In genomic region chrX:56726609-56727008, GRCh38 we compare ENCODE assay signal across 8 cellular contexts. TPM values are rescaled to one million over a fixed set of nuclear protein-coding genes. Genes with fewer than 3 reads are reported as not detected.
DNase-seq lines count a peak whose midpoint lies in the region; ATAC-seq, FAIRE-seq and TF ChIP-seq lines count a peak whose summit lies in the region.

No MANE protein-coding gene starts in this region.

- no peak overlapping the region for H2BK5ac ChIP-seq in H1 (ENCODE audit: low read depth, low read length)

- peaks cover 11% of the 10 kb centered on the region for H3K4me1 Mint-ChIP-seq in neural crest cell

- no peak overlapping the region for H3K27ac ChIP-seq in H1 (ENCODE audit: low read depth, low read length)

- no peak overlapping the region for H3K14ac ChIP-seq in H1 (ENCODE audit: insufficient read length)

- no peak overlapping the region for H2AFZ ChIP-seq in H1 (ENCODE audit: low read length)

- H3K79me2 ChIP-seq in H1 (ENCODE audit: control insufficient read depth in 1 of 2, insufficient read depth in 2 of 2, low read length in 2 of 2), result peaks cover 0 to 19% of the 10 kb centered on the region in 2 experiments; a peak in 2 of 4 replicates

- CTCF ChIA-PET in GM10248 (lab: Yijun Ruan, JAX), result interaction anchor here (1.4 to 4.5 kb wide), 4 partner anchors 251 to 1667 kb away, joined by 3 to 39 read pairs (median 4); no protein-coding TSS in a partner anchor
- CTCF ChIA-PET in H1 (lab: Charles Lee; ENCODE audit: partially characterized antibody), result interaction anchor here (1.0 to 2.0 kb wide), 6 partner anchors 15 to 447 kb away, joined by 3 to 11 read pairs (median 3); no protein-coding TSS in a partner anchor

- no peak overlapping the region for H3K4me3 ChIP-seq in H1 (ENCODE audit: extremely low read depth in 1 of 4, insufficient read depth in 2 of 4, low read depth in 3 of 4, low read length in 4 of 4)

- no peak for TF ChIP-seq EP300 in H1 (IDR thresholded peaks at IDR 0.05; ENCODE audit: borderline replicate concordance in 1 of 2, low read depth in 2 of 2, low read length in 2 of 2)

- ATAC-seq in GM19324 (IDR thresholded peaks at IDR 0.05; ENCODE audit: low FRiP score, unreplicated experiment), result no peak
- no peak for ATAC-seq in GM19467 (IDR thresholded peaks at IDR 0.05; ENCODE audit: unreplicated experiment)

- H2BK15ac ChIP-seq in H1 (ENCODE audit: low read length), result no peak overlapping the region

- no peak overlapping the region for H4K91ac ChIP-seq in H1 (replicated peaks; ENCODE audit: insufficient read length, low read length)

- H3K79me1 ChIP-seq in H1 (ENCODE audit: low read depth, low read length), result no peaks in the 10 kb centered on the region

- no peak overlapping the region for H3K56ac ChIP-seq in H1 (replicated peaks; ENCODE audit: insufficient read length, low read depth, low read length)

- H2AK5ac ChIP-seq in H1 (ENCODE audit: low read depth, low read length), result no peak overlapping the region

- TF ChIP-seq RAD21 in H1 (IDR thresholded peaks at IDR 0.05 in 1 of 2, conservative IDR thresholded peaks at IDR 0.05 in 1 of 2; ENCODE audit: low read depth in 2 of 2, low read length in 2 of 2), result peak; percentile 68

- no peaks in the 10 kb centered on the region for H3K4me1 ChIP-seq in H1 (replicated peaks in 1 of 4; ENCODE audit: control insufficient read depth in 3 of 4, insufficient read depth in 4 of 4, low read length in 3 of 4)

- H3K27me3 Mint-ChIP-seq in neural crest cell (ENCODE audit: low read depth), result no peaks in the 10 kb centered on the region

- H3K9me3 Mint-ChIP-seq in neural crest cell, result peaks cover 7% of the 10 kb centered on the region

- no peak overlapping the region for H2BK12ac ChIP-seq in H1 (ENCODE audit: low read depth, low read length)

- H3K4me3 Mint-ChIP-seq in neural crest cell, result peak overlapping the region; percentile 61

- no peak overlapping the region for H3K18ac ChIP-seq in H1 (ENCODE audit: extremely low read depth, low read length)

- TF ChIP-seq CTCF in GM10248 (IDR thresholded peaks at IDR 0.05; ENCODE audit: control extremely low read depth, extremely low read depth, low read depth, missing control alignments), result peak; percentile 47
- peak in 2 of 3 experiments; percentile 39 to 42; a peak in 2 of 4 replicates for TF ChIP-seq CTCF in H1 (IDR thresholded peaks at IDR 0.05; ENCODE audit: control extremely low read depth in 1 of 3, insufficient read depth in 1 of 3, low read depth in 1 of 3, low read length in 3 of 3)
- TF ChIP-seq CTCF in neural crest cell (conservative IDR thresholded peaks at IDR 0.05), result peak; percentile 71

- no peaks in the 10 kb centered on the region for H3K23me2 ChIP-seq in H1 (ENCODE audit: low read depth, low read length)

- POLR2A ChIA-PET in GM10248 (lab: Yijun Ruan, JAX), result no interaction called here
- POLR2A ChIA-PET in H1 (lab: Charles Lee; ENCODE audit: partially characterized antibody), result no interaction called here

- no peak overlapping the region for H2BK120ac ChIP-seq in H1 (replicated peaks; ENCODE audit: low read depth, low read length)

- no peaks in the 10 kb centered on the region for H3K27me3 ChIP-seq in H1 (replicated peaks in 1 of 4; ENCODE audit: control insufficient read depth in 3 of 4, extremely low read depth in 1 of 4, insufficient read depth in 3 of 4, low read length in 3 of 4)

- no peaks in the 10 kb centered on the region for H4K20me1 ChIP-seq in H1 (replicated peaks in 1 of 2; ENCODE audit: control insufficient read depth in 1 of 2, insufficient read depth in 2 of 2, low read length in 2 of 2)

- TF ChIP-seq POLR2A in H1 (IDR thresholded peaks at IDR 0.05; ENCODE audit: control extremely low read depth in 1 of 2, low read depth in 2 of 2, low read length in 2 of 2), result no peak

- no peaks in the 10 kb centered on the region for H3K36me3 ChIP-seq in H1 (ENCODE audit: control insufficient read depth in 2 of 4, insufficient read depth in 4 of 4, low read length in 3 of 4)

- no peaks in the 10 kb centered on the region for H3K36me3 Mint-ChIP-seq in neural crest cell (ENCODE audit: low read depth)

- no peak overlapping the region for H2BK20ac ChIP-seq in H1 (ENCODE audit: low read length)

- 13% methylated on average over 1 of the region's 1 CpG; no CpG with 5 or more reads in 1 of the 2 experiments for WGBS in H1 (ENCODE audit: extremely low coverage in 1 of 2, insufficient coverage in 1 of 2, insufficient read length in 1 of 2, insufficient replicate concordance in 2 of 2, low coverage in 1 of 2, low lambda C conversion rate in 2 of 2, missing lambda C conversion rate in 1 of 2), 2 experiments

- H3K9ac ChIP-seq in H1 (replicated peaks in 1 of 4; ENCODE audit: extremely low read depth in 1 of 4, low read depth in 3 of 4, low read length in 3 of 4), result no peak overlapping the region

- H3K27ac Mint-ChIP-seq in neural crest cell (ENCODE audit: unreplicated experiment), result no peak overlapping the region

- H3K9me3 ChIP-seq in H1 (ENCODE audit: insufficient read depth in 2 of 2, low read depth in 1 of 2, low read length in 1 of 2), result no peaks in the 10 kb centered on the region

- no peak overlapping the region for H4K8ac ChIP-seq in H1 (ENCODE audit: extremely low read depth, insufficient read depth, low read length)

- no peak overlapping the region for H3K23ac ChIP-seq in H1 (ENCODE audit: insufficient read length)

- no peak overlapping the region for H3K4ac ChIP-seq in H1 (replicated peaks; ENCODE audit: insufficient read length, low read depth, low read length)

- H4K5ac ChIP-seq in H1 (ENCODE audit: insufficient read length, low read depth, low read length), result no peak overlapping the region

- no peak overlapping the region for H3K4me2 ChIP-seq in H1 (ENCODE audit: insufficient read depth in 1 of 2, low read depth in 2 of 2, low read length in 2 of 2)

- DNase-seq in AML-193 (lab: John Stamatoyannopoulos, UW) (peak; percentile 32 to 50), GM10248 (ENCODE audit: extremely low spot score) (peak; percentile 20), KG1 (lab: John Stamatoyannopoulos, UW) (peak; percentile 2), RKO (ENCODE audit: low spot score) (peak; percentile 80), H1 (ENCODE audit: low read depth in 1 of 2, low spot score in 2 of 2) (no peak), neural crest cell (ENCODE audit: low read depth, low spot score) (no peak)

- FAIRE-seq in H1 (lab: Jason Lieb, UNC), result peak; percentile 55

TF ChIP-seq in H1, 55 proteins besides CTCF, POLR2A, EP300 and RAD21 (continues in another document):
- TF ChIP-seq FOSL1 (IDR thresholded peaks at IDR 0.05; ENCODE audit: insufficient read depth, low read depth, low read length) (no peak), ZNF274 (IDR thresholded peaks at IDR 0.05; ENCODE audit: borderline replicate concordance, extremely low read depth, low read length) (no peak), CTBP2 (IDR thresholded peaks at IDR 0.05; ENCODE audit: borderline replicate concordance, insufficient read depth, insufficient read length, low read length) (no peak), EZH2 (IDR thresholded peaks at IDR 0.05; ENCODE audit: low read depth, low read length, severe bottlenecking) (no peak), BCL11A (IDR thresholded peaks at IDR 0.05; ENCODE audit: low read depth in 2 of 2, low read length in 2 of 2) (no peak), KDM1A (IDR thresholded peaks at IDR 0.05; ENCODE audit: borderline replicate concordance, low read length) (no peak), MAFK (IDR thresholded peaks at IDR 0.05; ENCODE audit: low read depth, low read length) (no peak), E2F6 (IDR thresholded peaks at IDR 0.05) (no peak), MAX (IDR thresholded peaks at IDR 0.05) (no peak), TBP (IDR thresholded peaks at IDR 0.05; ENCODE audit: low read depth, low read length) (no peak), CREB1 (IDR thresholded peaks at IDR 0.05) (no peak), SP2 (IDR thresholded peaks at IDR 0.05; ENCODE audit: low read length) (no peak), SUZ12 (IDR thresholded peaks at IDR 0.05; ENCODE audit: low read length) (no peak)

RNA-seq across cellular contexts. Expression of gene NBDY, which starts 2.4 kb away (rescaled TPM):
- 57.8 and 66.0 TPM in 2 replicates for total RNA-seq in H1 (2021; fragmentation: NEBNext Ultra II Directional; extraction: Animal tissue kit (Norgen Biotek cat#: 25700))
- 42.3 and 50.9 TPM in 2 replicates for polyA plus RNA-seq in H1 (2011; rRNA removed)
- 26.6 TPM for polyA plus RNA-seq in H1 (2011; cell fraction: cytosol; rRNA removed)
- 50.0 TPM for polyA plus RNA-seq in H1 (2011; cell fraction: nucleus; rRNA removed)
- 48.8 to 69.7 TPM (median 58.0 TPM) in 4 replicates for polyA plus RNA-seq in H1 (2012, experiment 1 of 2)
- polyA plus RNA-seq in H1 (2012, experiment 2 of 2), result 47.6 TPM
- 96.4 TPM for polyA plus RNA-seq in H1 (2013, experiment 1 of 2)
- 98.4 TPM for polyA plus RNA-seq in H1 (2013, experiment 2 of 2)
- polyA minus RNA-seq in H1 (2011; rRNA and poly(A)+ RNA removed), result 15.1 and 15.6 TPM in 2 replicates
- polyA minus RNA-seq in H1 (2011; cell fraction: cytosol; rRNA and poly(A)+ RNA removed), result 19.3 TPM
- polyA minus RNA-seq in H1 (2011; cell fraction: nucleus; rRNA and poly(A)+ RNA removed), result 25.8 TPM
- 56.8 and 61.4 TPM in 2 replicates for total RNA-seq in neural crest cell

Comparison
In these comparisons a context has a peak if more than half of its experiments do, and no peak if none do; other contexts are left out.
1. DNase-seq: peak in AML-193 (2 of 2), GM10248 (single experiment), KG1 (single experiment) and RKO (single experiment); none in H1 (0 of 2) and neural crest cell (single experiment).
2. Peak in every context shown above with its lines, with median percentiles within 50 percentile points of each other: CTCF ChIP-seq.